In the genomic region with DNA sequence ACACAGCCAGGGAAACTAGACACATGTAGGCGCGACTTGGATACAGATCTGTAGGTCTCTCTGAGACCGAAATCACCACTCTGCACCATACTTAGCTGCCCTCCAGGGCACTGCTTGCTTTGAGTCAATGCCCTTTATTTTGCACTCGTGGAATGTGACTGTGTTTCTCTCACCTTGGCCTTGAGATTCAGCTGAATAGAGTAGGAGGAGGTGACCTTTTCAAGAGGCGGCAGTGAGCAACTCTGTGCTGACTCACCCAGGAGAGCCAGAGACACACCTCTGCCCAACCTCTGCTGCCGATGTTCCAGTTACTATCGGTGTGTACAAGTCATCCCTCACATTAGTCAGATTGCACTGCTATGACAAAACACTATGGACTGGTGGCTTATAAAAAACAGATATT, we compare ENCODE assay signal across 10 cellular contexts.
DNase-seq lines count a peak whose midpoint lies in the region; ATAC-seq lines count a peak whose summit lies in the region.
"Had no signal": no experiment of that assay in that cellular context is flagged by ENCODE, and none has a peak within 500 bp of the region (broad histone marks: within the 10 kb centered on the region; RNA-seq: fewer than 3 reads in every experiment).

No MANE protein-coding gene starts in this region.

- intact Hi-C loops in Right ventricle myocardium superior (cut with DNase I) (no loop called here), cardiac septum (cut with DNase I) (no loop called here)

- H3K36me3 Mint-ChIP-seq in activated naive CD8-positive, alpha-beta T cell treated with anti-CD3 and anti-CD28 coated beads, Interleukin-2, amount 10 ng/mL, durations not matched to agents 7 days and 5 days = peaks cover 4% of the 10 kb centered on the region

- H3K4me3 Mint-ChIP-seq in activated naive CD8-positive, alpha-beta T cell treated with anti-CD3 and anti-CD28 coated beads, Interleukin-2, amount 10 ng/mL, durations not matched to agents 7 days and 5 days = no peak overlapping the region

- H3K9me3 Mint-ChIP-seq in activated naive CD8-positive, alpha-beta T cell treated with anti-CD3 and anti-CD28 coated beads, Interleukin-2, amount 10 ng/mL, durations not matched to agents 7 days and 5 days = peaks cover 2% of the 10 kb centered on the region

- POLR2A ChIA-PET in activated naive CD8-positive, alpha-beta T cell treated with anti-CD3 and anti-CD28 coated beads, Interleukin-2, amount 10 ng/mL, durations not matched to agents 7 days and 5 days (lab: Charles Lee) = interaction anchor here (1.3 kb wide), 1 partner anchor 78 kb away, joined by 4 read pairs; no protein-coding TSS in a partner anchor

- DNase-seq in Daoy (ENCODE audit: low read depth) (peak; percentile 60), Right ventricle myocardium superior (no peak), cardiac septum (ENCODE audit: low spot score) (no peak), NK-92 (lab: John Stamatoyannopoulos, UW; ENCODE audit: unreplicated experiment) (no peak), OCI-M1 (lab: John Stamatoyannopoulos, UW) (no peak)
- DNase-seq in activated CD4-positive, alpha-beta T cell treated with anti-CD3 and anti-CD28 coated beads, Interleukin-2, amount 50 U/mL, for 4 hours = peak; percentile 56 to 66
- no peak for DNase-seq in activated naive CD8-positive, alpha-beta T cell treated with anti-CD3 and anti-CD28 coated beads, Interleukin-2, amount 10 ng/mL, durations not matched to agents 7 days and 5 days
- peak; percentile 90 for DNase-seq in stimulated activated CD4-positive, alpha-beta T cell treated with anti-CD3 and anti-CD28 coated beads, Interleukin-1b, Interleukin-23, amount 100 ng/mL, for 48 hours
- DNase-seq: hypothalamus, NCI-H446 had no signal

- peaks cover 28% of the 10 kb centered on the region for H3K27me3 Mint-ChIP-seq in activated naive CD8-positive, alpha-beta T cell treated with anti-CD3 and anti-CD28 coated beads, Interleukin-2, amount 10 ng/mL, durations not matched to agents 7 days and 5 days

- peaks cover 49% of the 10 kb centered on the region for H3K4me1 Mint-ChIP-seq in activated naive CD8-positive, alpha-beta T cell treated with anti-CD3 and anti-CD28 coated beads, Interleukin-2, amount 10 ng/mL, durations not matched to agents 7 days and 5 days

- H3K27ac Mint-ChIP-seq in activated naive CD8-positive, alpha-beta T cell treated with anti-CD3 and anti-CD28 coated beads, Interleukin-2, amount 10 ng/mL, durations not matched to agents 7 days and 5 days = no peak overlapping the region

- ATAC-seq in activated naive CD8-positive, alpha-beta T cell treated with anti-CD3 and anti-CD28 coated beads, Interleukin-2, amount 10 ng/mL, durations not matched to agents 7 days and 5 days (ENCODE audit: low read depth) = peak; percentile 31
- no peak for ATAC-seq in Right ventricle myocardium superior (ENCODE audit: poor library complexity)

Comparison
In these comparisons a context has a peak if more than half of its experiments do, and no peak if none do; other contexts are left out.
1. DNase-seq: peak in Daoy (single experiment), activated CD4-positive, alpha-beta T cell treated with anti-CD3 and anti-CD28 coated beads, Interleukin-2, amount 50 U/mL, for 4 hours (2 of 2) and stimulated activated CD4-positive, alpha-beta T cell treated with anti-CD3 and anti-CD28 coated beads, Interleukin-1b, Interleukin-23, amount 100 ng/mL, for 48 hours (single experiment); none in activated naive CD8-positive, alpha-beta T cell treated with anti-CD3 and anti-CD28 coated beads, Interleukin-2, amount 10 ng/mL, durations not matched to agents 7 days and 5 days (single experiment), Right ventricle myocardium superior (single experiment), cardiac septum (single experiment), NK-92 (single experiment) and OCI-M1 (single experiment).